ENCODE assay signal across 9 cellular contexts in genomic region chr9:126704157-126704941, GRCh38.
DNase-seq lines count a peak whose midpoint lies in the region; ATAC-seq and TF ChIP-seq lines count a peak whose summit lies in the region.
"Had no signal": no experiment of that assay in that cellular context is flagged by ENCODE, and none has a peak within 500 bp of the region (broad histone marks: within the 10 kb centered on the region; RNA-seq: fewer than 3 reads in every experiment).

No MANE protein-coding gene starts in this region.

- POLR2A ChIA-PET in activated CD8-positive, alpha-beta T cell treated with anti-CD3 and anti-CD28 coated beads for 36 hours (lab: Charles Lee) = interaction anchor here (0.6 to 1.5 kb wide), 3 partner anchors 19 to 77 kb away, joined by 3 to 4 read pairs (median 3); no protein-coding TSS in a partner anchor

- H3K4me3 Mint-ChIP-seq in activated CD8-positive, alpha-beta T cell treated with anti-CD3 and anti-CD28 coated beads for 36 hours = no peak overlapping the region

- intact Hi-C loops in Right ventricle myocardium inferior (cut with DNase I) = loop anchor here (1.0 kb wide), 1 partner anchor 77 kb away; no protein-coding TSS in a partner anchor
- intact Hi-C loops in activated CD8-positive, alpha-beta T cell treated with anti-CD3 and anti-CD28 coated beads for 36 hours (cut with micrococcal nuclease) = no loop called here
- intact Hi-C loops in spleen (cut with DNase I; ENCODE audit: low total_unique reads) = loop anchor here (2.0 kb wide), 1 partner anchor 78 kb away; no protein-coding TSS in a partner anchor

- H3K4me3 ChIP-seq in right atrium auricular region = no peak overlapping the region
- H3K4me3 ChIP-seq in spleen = no peak overlapping the region
- H3K4me3 ChIP-seq: SJSA1 had no signal

- 30 to 45% (median 37%) methylated on average over 14 to 15 of the region's 15 CpGs for WGBS in spleen, 5 donors

- peaks cover 19% of the 10 kb centered on the region for H3K27me3 Mint-ChIP-seq in activated CD8-positive, alpha-beta T cell treated with anti-CD3 and anti-CD28 coated beads for 36 hours

- no peaks in the 10 kb centered on the region for H3K9me3 Mint-ChIP-seq in activated CD8-positive, alpha-beta T cell treated with anti-CD3 and anti-CD28 coated beads for 36 hours

- H3K27ac ChIP-seq in right atrium auricular region (no peak overlapping the region), foreskin keratinocyte (no peak overlapping the region), spleen (no peak overlapping the region)
- H3K27ac ChIP-seq: SJSA1 had no signal

- peaks cover 0 to 20% of the 10 kb centered on the region in 2 donors for H3K27me3 ChIP-seq in right atrium auricular region
- H3K27me3 ChIP-seq in foreskin keratinocyte = peaks cover 26% of the 10 kb centered on the region
- H3K27me3 ChIP-seq in spleen (replicated peaks in 1 of 7) = peaks cover 0 to 71% (median 32%) of the 10 kb centered on the region in 7 donors

- DNase-seq in Right ventricle myocardium inferior (ENCODE audit: missing footprints) (peak; percentile 39), right atrium auricular region (ENCODE audit: low spot score) (no peak), foreskin keratinocyte (peak in 1 of 2 donors; percentile 72), spleen (peak; percentile 74), SKM-1 treated with dmso at 0.1 percent for 144 hours (lab: John Stamatoyannopoulos, UW; ENCODE audit: unreplicated experiment) (no peak), T-helper 9 cell (no peak), SIG-M5 treated with dmso at 0.1 percent for 504 hours (lab: John Stamatoyannopoulos, UW; ENCODE audit: unreplicated experiment) (no peak)
- DNase-seq in activated CD8-positive, alpha-beta T cell treated with anti-CD3 and anti-CD28 coated beads for 36 hours = peak; percentile 69

- no peak for TF ChIP-seq POLR2A in spleen (IDR thresholded peaks at IDR 0.05)

- H3K4me1 Mint-ChIP-seq in activated CD8-positive, alpha-beta T cell treated with anti-CD3 and anti-CD28 coated beads for 36 hours (ENCODE audit: low read depth) = peaks cover 14% of the 10 kb centered on the region

- H3K9me3 ChIP-seq in right atrium auricular region (no peaks in the 10 kb centered on the region), spleen (no peaks in the 10 kb centered on the region)
- H3K9me3 ChIP-seq: SJSA1 had no signal

- H3K27ac Mint-ChIP-seq in activated CD8-positive, alpha-beta T cell treated with anti-CD3 and anti-CD28 coated beads for 36 hours = no peak overlapping the region

- H3K4me1 ChIP-seq in right atrium auricular region (peaks cover 0 to 20% of the 10 kb centered on the region in 2 donors), foreskin keratinocyte (peaks cover 11% of the 10 kb centered on the region), spleen (peaks cover 12 to 33% (median 23%) of the 10 kb centered on the region in 6 donors)

- TF ChIP-seq CTCF in right atrium auricular region (IDR thresholded peaks at IDR 0.05) (no peak), foreskin keratinocyte (conservative IDR thresholded peaks at IDR 0.05) (no peak), spleen (IDR thresholded peaks at IDR 0.05 in 8 of 11, conservative IDR thresholded peaks at IDR 0.05 in 3 of 11) (no peak)
- no peak for TF ChIP-seq CTCF in activated CD8-positive, alpha-beta T cell treated with anti-CD3 and anti-CD28 coated beads for 36 hours (IDR thresholded peaks at IDR 0.05)

- H3K36me3 ChIP-seq in right atrium auricular region (no peaks in the 10 kb centered on the region), spleen (no peaks in the 10 kb centered on the region)
- H3K36me3 ChIP-seq: SJSA1 had no signal

- no peaks in the 10 kb centered on the region for H3K36me3 Mint-ChIP-seq in activated CD8-positive, alpha-beta T cell treated with anti-CD3 and anti-CD28 coated beads for 36 hours (ENCODE audit: low read depth)

- ATAC-seq in Right ventricle myocardium inferior (peak; percentile 51), foreskin keratinocyte (peak; percentile 82)
- peak; percentile 31 for ATAC-seq in activated CD8-positive, alpha-beta T cell treated with anti-CD3 and anti-CD28 coated beads for 36 hours

- CTCF ChIA-PET in activated CD8-positive, alpha-beta T cell treated with anti-CD3 and anti-CD28 coated beads for 36 hours (lab: Charles Lee) = interaction anchor here (0.8 to 10.9 kb wide), 16 partner anchors 10 to 146 kb away, joined by 3 to 456 read pairs (median 24); partner anchors contain the start of genes LMX1B and ZBTB43

Comparison
In these comparisons a context has a peak if more than half of its experiments do, and no peak if none do; other contexts are left out.
1. DNase-seq: peak in Right ventricle myocardium inferior (single experiment), activated CD8-positive, alpha-beta T cell treated with anti-CD3 and anti-CD28 coated beads for 36 hours (single experiment) and spleen (single experiment); none in right atrium auricular region (single experiment), SKM-1 treated with dmso at 0.1 percent for 144 hours (single experiment), T-helper 9 cell (single experiment) and SIG-M5 treated with dmso at 0.1 percent for 504 hours (single experiment).
2. ATAC-seq: peak in every context shown above with its lines; median percentile 82 in foreskin keratinocyte; 51 in Right ventricle myocardium inferior; 31 in activated CD8-positive, alpha-beta T cell treated with anti-CD3 and anti-CD28 coated beads for 36 hours.